In genomic region chr11:8094656-8095055, GRCh38 we compare ENCODE assay signal across 16 cellular contexts.
"Had no signal": no experiment of that assay in that cellular context is flagged by ENCODE, and none has a peak within 500 bp of the region (broad histone marks: within the 10 kb centered on the region; RNA-seq: fewer than 3 reads in every experiment).

No MANE protein-coding gene starts in this region.

- H2AFZ ChIP-seq: hepatocyte had no signal

- H3K4me2 ChIP-seq: hepatocyte had no signal

- H3K27me3 ChIP-seq: colonic mucosa, gastroesophageal sphincter, hepatocyte, tibial nerve had no signal

- H3K27ac Mint-ChIP-seq: activated CD4-positive, alpha-beta T cell treated with anti-CD3 and anti-CD28 coated beads, Interleukin-2, amount 10 ng/mL, durations not matched to agents 7 days and 5 days; activated naive CD8-positive, alpha-beta T cell treated with anti-CD3 and anti-CD28 coated beads, Interleukin-2, amount 50 U/mL, for 24 hours; naive B cell; T-helper 17 cell had no signal

- H3K79me2 ChIP-seq: hepatocyte had no signal

- H3K36me3 Mint-ChIP-seq: naive B cell had no signal

- H3K4me1 ChIP-seq: colonic mucosa had no signal

- H3K36me3 ChIP-seq: colonic mucosa had no signal

- DNase-seq: activated CD4-positive, alpha-beta T cell treated with anti-CD3 and anti-CD28 coated beads, Interleukin-2, amount 10 ng/mL, durations not matched to agents 7 days and 5 days; activated CD4-positive, CD25-positive, alpha-beta regulatory T cell; activated naive CD8-positive, alpha-beta T cell treated with anti-CD3 and anti-CD28 coated beads, Interleukin-2, amount 50 U/mL, for 24 hours; activated T-cell treated with anti-CD3 and anti-CD28 coated beads, Interleukin-2, amount 50 U/mL, for 1 hour; caudate nucleus; effector CD8-positive, alpha-beta T cell; naive B cell; SHP77 treated with DMSO at 0.1 percent for 48 hours; stimulated activated CD4-positive, alpha-beta T cell treated with anti-CD3 and anti-CD28 coated beads, Interleukin-4, amount 100 ng/mL, for 4 hours; T-helper 17 cell had no signal

- H3K4me1 Mint-ChIP-seq: activated CD4-positive, alpha-beta T cell treated with anti-CD3 and anti-CD28 coated beads, Interleukin-2, amount 10 ng/mL, durations not matched to agents 7 days and 5 days had no signal

- H3K4me3 Mint-ChIP-seq: activated CD4-positive, alpha-beta T cell treated with anti-CD3 and anti-CD28 coated beads, Interleukin-2, amount 10 ng/mL, durations not matched to agents 7 days and 5 days; activated naive CD8-positive, alpha-beta T cell treated with anti-CD3 and anti-CD28 coated beads, Interleukin-2, amount 50 U/mL, for 24 hours; naive B cell; T-helper 17 cell had no signal

- H3K9me3 ChIP-seq: colonic mucosa, gastroesophageal sphincter, tibial nerve had no signal

- H3K9me3 Mint-ChIP-seq: activated CD4-positive, alpha-beta T cell treated with anti-CD3 and anti-CD28 coated beads, Interleukin-2, amount 10 ng/mL, durations not matched to agents 7 days and 5 days; activated naive CD8-positive, alpha-beta T cell treated with anti-CD3 and anti-CD28 coated beads, Interleukin-2, amount 50 U/mL, for 24 hours; naive B cell had no signal

- H3K27ac ChIP-seq: colonic mucosa, epithelial cell of prostate, gastroesophageal sphincter, hepatocyte, tibial nerve had no signal

- ATAC-seq: activated naive CD8-positive, alpha-beta T cell treated with anti-CD3 and anti-CD28 coated beads, Interleukin-2, amount 50 U/mL, for 24 hours; gastroesophageal sphincter; T-helper 17 cell had no signal

- H3K27me3 Mint-ChIP-seq: activated CD4-positive, alpha-beta T cell treated with anti-CD3 and anti-CD28 coated beads, Interleukin-2, amount 10 ng/mL, durations not matched to agents 7 days and 5 days; activated naive CD8-positive, alpha-beta T cell treated with anti-CD3 and anti-CD28 coated beads, Interleukin-2, amount 50 U/mL, for 24 hours; T-helper 17 cell had no signal

- H3K4me3 ChIP-seq: colonic mucosa, gastroesophageal sphincter, hepatocyte, lung, tibial nerve had no signal
